ENCODE assay signal across 8 cellular contexts in genomic region chr10:124701881-124702656, GRCh38. TPM values are rescaled to one million over a fixed set of nuclear protein-coding genes. Genes with fewer than 3 reads are reported as not detected.
A peak's percentile ranks its signal among the peaks of the same experiment; 100 is the strongest.
DNase-seq lines count a peak whose midpoint lies in the region; ATAC-seq lines count a peak whose summit lies in the region.

No MANE protein-coding gene starts in this region.

- H3K27ac Mint-ChIP-seq in activated naive CD8-positive, alpha-beta T cell treated with anti-CD3 and anti-CD28 coated beads for 36 hours: peak overlapping the region; percentile 84

- H3K4me2 ChIP-seq in Karpas-422 (ENCODE audit: low read depth, low read length, poor library complexity, severe bottlenecking): no peak overlapping the region

- H3K9ac ChIP-seq in Karpas-422 (ENCODE audit: low read length): no peak overlapping the region

- H3K4me1 ChIP-seq in Karpas-422 (ENCODE audit: low read length): peaks cover 83% of the 10 kb centered on the region

- peaks cover 41% of the 10 kb centered on the region; the same call in 1 of the 2 replicates for H4K20me1 ChIP-seq in Karpas-422 (ENCODE audit: insufficient read depth, low read depth, low read length)

- H3K27me3 Mint-ChIP-seq in activated naive CD8-positive, alpha-beta T cell treated with anti-CD3 and anti-CD28 coated beads for 36 hours: no peaks in the 10 kb centered on the region

- peaks cover 72% of the 10 kb centered on the region for H3K4me1 Mint-ChIP-seq in activated naive CD8-positive, alpha-beta T cell treated with anti-CD3 and anti-CD28 coated beads for 36 hours

- no peak overlapping the region for H3K4me3 ChIP-seq in Karpas-422 (ENCODE audit: low read length)

- H3K36me3 Mint-ChIP-seq in activated naive CD8-positive, alpha-beta T cell treated with anti-CD3 and anti-CD28 coated beads for 36 hours: peaks cover 27% of the 10 kb centered on the region

- H3K79me2 ChIP-seq in Karpas-422 (ENCODE audit: low read length): peaks cover 100% of the 10 kb centered on the region

- no peak overlapping the region for H3K4me3 Mint-ChIP-seq in activated naive CD8-positive, alpha-beta T cell treated with anti-CD3 and anti-CD28 coated beads for 36 hours

- H3K9me3 ChIP-seq in Karpas-422 (ENCODE audit: low read length): no peaks in the 10 kb centered on the region

- H3K36me3 ChIP-seq in Karpas-422 (ENCODE audit: insufficient read depth, low read length): peaks cover 55% of the 10 kb centered on the region

- no peak for DNase-seq in Karpas-422
- no peak for DNase-seq in activated naive CD8-positive, alpha-beta T cell treated with anti-CD3 and anti-CD28 coated beads for 36 hours
- peak; percentile 25 for DNase-seq in stimulated activated CD8-positive, alpha-beta memory T cell treated with anti-CD3 and anti-CD28 coated beads, Interleukin-12 subunit alpha, Interleukin-12 subunit beta, amount 100 ng/mL, for 24 hours (ENCODE audit: extremely low read depth)
- DNase-seq in NCI-H1417 (lab: John Stamatoyannopoulos, UW): no peak
- DNase-seq in NCI-H526 treated with DMSO at 0.1 percent for 48 hours (lab: John Stamatoyannopoulos, UW): no peak
- no peak for DNase-seq in NOMO-1 treated with DMSO at 0.1 percent for 48 hours (lab: John Stamatoyannopoulos, UW; ENCODE audit: unreplicated experiment)

- ATAC-seq in HG03469 (IDR thresholded peaks at IDR 0.05; ENCODE audit: unreplicated experiment): no peak

- peak overlapping the region; percentile 37 for H3K27ac ChIP-seq in Karpas-422 (ENCODE audit: low read length)
- H3K27ac ChIP-seq in layer of hippocampus (ENCODE audit: low read depth, low read length): peak overlapping the region; percentile 95

- H2AFZ ChIP-seq in Karpas-422 (ENCODE audit: low read length): no peak overlapping the region

- H3K27me3 ChIP-seq in Karpas-422 (ENCODE audit: low read length) (no peaks in the 10 kb centered on the region), layer of hippocampus (ENCODE audit: control insufficient read depth, insufficient read depth, low read length) (no peaks in the 10 kb centered on the region)

- H3K9me3 Mint-ChIP-seq in activated naive CD8-positive, alpha-beta T cell treated with anti-CD3 and anti-CD28 coated beads for 36 hours: no peaks in the 10 kb centered on the region

- H3K9me2 ChIP-seq in Karpas-422 (replicated peaks; ENCODE audit: insufficient read depth, low read length): no peaks in the 10 kb centered on the region

RNA-seq across cellular contexts. Expression of gene FAM53B, which starts 42.1 kb away (rescaled TPM):
- 72.5 and 148 TPM in 2 replicates for total RNA-seq in Karpas-422 (2014; rRNA removed; shearing (Covaris generic); ENCODE audit: low replicate concordance)
- total RNA-seq in activated naive CD8-positive, alpha-beta T cell treated with anti-CD3 and anti-CD28 coated beads for 36 hours: 1 to 10 TPM; 8.7 to 9.6 TPM
